ENCODE assay signal across 20 cellular contexts in the genomic region with DNA sequence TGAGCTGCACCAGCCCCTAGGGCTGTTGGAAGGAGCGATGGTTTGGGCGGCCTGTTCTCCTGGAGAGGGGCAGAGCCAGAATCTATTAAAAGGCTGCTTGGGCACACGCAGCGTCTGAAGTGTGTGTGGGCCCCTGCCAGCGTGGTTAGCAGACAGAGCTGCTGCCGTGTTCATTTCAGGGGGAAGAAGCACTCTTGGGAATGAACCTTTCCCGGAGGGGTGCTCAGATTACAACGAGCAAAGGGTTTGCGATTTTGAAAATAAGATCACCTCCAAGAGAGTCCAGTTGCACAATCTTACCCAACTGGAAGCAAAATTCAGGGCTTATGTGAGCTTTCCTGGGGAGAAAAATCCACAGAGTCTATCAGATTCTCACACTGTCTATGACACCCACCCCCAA. TPM values are rescaled to one million over a fixed set of nuclear protein-coding genes. Genes with fewer than 3 reads are reported as not detected.
DNase-seq lines count a peak whose midpoint lies in the region; ATAC-seq and TF ChIP-seq lines count a peak whose summit lies in the region.
"Had no signal": no experiment of that assay in that cellular context is flagged by ENCODE, and none has a peak within 500 bp of the region (broad histone marks: within the 10 kb centered on the region; RNA-seq: fewer than 3 reads in every experiment).

No MANE protein-coding gene starts in this region.

- peaks cover 7% of the 10 kb centered on the region for H3K36me3 Mint-ChIP-seq in nephron (ENCODE audit: low read depth)
- no peaks in the 10 kb centered on the region for H3K36me3 Mint-ChIP-seq in activated T-cell treated with anti-CD3 and anti-CD28 coated beads, Interleukin-2, amount 50 U/mL, for 72 hours (ENCODE audit: insufficient read depth in 2 of 2)

- peaks cover 47% of the 10 kb centered on the region for H3K4me1 Mint-ChIP-seq in nephron
- no peaks in the 10 kb centered on the region for H3K4me1 Mint-ChIP-seq in activated T-cell treated with anti-CD3 and anti-CD28 coated beads, Interleukin-2, amount 50 U/mL, for 72 hours (ENCODE audit: low read depth)

- peak overlapping the region in 2 of 3 experiments; percentile 49 to 66 for H3K4me3 Mint-ChIP-seq in nephron
- no peak overlapping the region for H3K4me3 Mint-ChIP-seq in activated T-cell treated with anti-CD3 and anti-CD28 coated beads, Interleukin-2, amount 50 U/mL, for 72 hours

- no peak for ATAC-seq in activated T-cell treated with anti-CD3 and anti-CD28 coated beads, Interleukin-2, amount 50 U/mL, for 72 hours (replicated peaks in 1 of 2)
- no peak for ATAC-seq in HG03139 (IDR thresholded peaks at IDR 0.05; ENCODE audit: unreplicated experiment)
- ATAC-seq: HCT116, PC-3 had no signal

- H3K27ac Mint-ChIP-seq in nephron, result peak overlapping the region; percentile 93 to 99 (median 98)
- no peak overlapping the region for H3K27ac Mint-ChIP-seq in activated T-cell treated with anti-CD3 and anti-CD28 coated beads, Interleukin-2, amount 50 U/mL, for 72 hours

- TF ChIP-seq POLR2A in erythroblast (IDR thresholded peaks at IDR 0.05; ENCODE audit: low read length), result no peak

- peak overlapping the region; percentile 30 to 57 for H3K27ac ChIP-seq in coronary artery
- H3K27ac ChIP-seq: HL-60 had no signal

- DNase-seq in Ammon's horn (ENCODE audit: low spot score), result peak; percentile 19
- peak; percentile 48 for DNase-seq in NCI-H128 (lab: John Stamatoyannopoulos, UW; ENCODE audit: unreplicated experiment)
- no peak for DNase-seq in coronary artery (ENCODE audit: low spot score)
- no peak for DNase-seq in activated T-cell treated with anti-CD3 and anti-CD28 coated beads, Interleukin-2, amount 50 U/mL, for 72 hours
- DNase-seq in NCI-H2196 treated with DMSO at 0.1 percent for 48 hours (lab: John Stamatoyannopoulos, UW; ENCODE audit: unreplicated experiment), result no peak
- DNase-seq in erythroblast (lab: John Stamatoyannopoulos, UW), result no peak
- DNase-seq: activated naive CD4-positive, alpha-beta T cell; AML-193; DND-41; effector CD8-positive, alpha-beta T cell; midbrain; NCI-H2081 treated with DMSO at 0.1 percent for 48 hours; PC-3 had no signal

- peaks cover 4% of the 10 kb centered on the region for H3K9me3 Mint-ChIP-seq in nephron
- H3K9me3 Mint-ChIP-seq in activated T-cell treated with anti-CD3 and anti-CD28 coated beads, Interleukin-2, amount 50 U/mL, for 72 hours, result no peaks in the 10 kb centered on the region

- peaks cover 13% of the 10 kb centered on the region for H3K27me3 Mint-ChIP-seq in nephron (ENCODE audit: low read depth)
- no peaks in the 10 kb centered on the region for H3K27me3 Mint-ChIP-seq in activated T-cell treated with anti-CD3 and anti-CD28 coated beads, Interleukin-2, amount 50 U/mL, for 72 hours (ENCODE audit: low read depth)

- no peak overlapping the region for H3K4me3 ChIP-seq in coronary artery

- no peak for TF ChIP-seq CTCF in coronary artery (IDR thresholded peaks at IDR 0.05)
- no peak for TF ChIP-seq CTCF in nephron (IDR thresholded peaks at IDR 0.05; ENCODE audit: unreplicated experiment in 3 of 3)

RNA-seq across cellular contexts. Expression of a gene that starts 12.9 kb away (rescaled TPM):
- total RNA-seq in activated T-cell treated with anti-CD3 and anti-CD28 coated beads, Interleukin-2, amount 50 U/mL, for 72 hours, result not detected
- total RNA-seq: activated CD8-positive, alpha-beta memory T cell treated with anti-CD3 and anti-CD28 coated beads for 36 hours; fibroblast of villous mesenchyme; LHCN-M2 had no signal

Comparison
In these comparisons a context has a peak if more than half of its experiments do, and no peak if none do; other contexts are left out.
1. DNase-seq: peak in Ammon's horn (single experiment) and NCI-H128 (single experiment); none in coronary artery (single experiment), activated T-cell treated with anti-CD3 and anti-CD28 coated beads, Interleukin-2, amount 50 U/mL, for 72 hours (0 of 2), NCI-H2196 treated with DMSO at 0.1 percent for 48 hours (single experiment) and erythroblast (0 of 2).
2. H3K4me3 Mint-ChIP-seq: peak in nephron (2 of 3); none in activated T-cell treated with anti-CD3 and anti-CD28 coated beads, Interleukin-2, amount 50 U/mL, for 72 hours (0 of 2).